In the genomic region with DNA sequence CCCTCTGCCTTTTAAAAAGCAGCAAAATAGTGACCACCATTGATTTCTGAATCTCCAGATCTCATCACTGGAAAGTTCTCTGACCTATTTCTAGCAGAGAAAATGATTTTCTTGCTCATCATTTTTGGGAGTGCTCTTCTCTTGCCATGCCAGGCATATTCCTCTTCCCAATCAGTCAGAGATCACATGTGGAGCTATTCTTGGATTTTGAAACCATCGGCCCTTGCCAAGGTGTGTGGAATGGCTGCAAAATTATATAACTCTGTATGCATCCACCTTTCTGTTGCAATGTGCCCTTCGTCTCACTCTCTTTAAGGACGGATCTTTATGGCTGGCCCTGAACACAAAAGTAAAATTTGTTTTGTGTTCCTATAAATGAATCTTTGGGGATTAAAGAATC, we compare ENCODE assay signal across 15 cellular contexts. TPM values are rescaled to one million over a fixed set of nuclear protein-coding genes. Genes with fewer than 3 reads are reported as not detected.
A peak's percentile ranks its signal among the peaks of the same experiment; 100 is the strongest.
DNase-seq lines count a peak whose midpoint lies in the region; ATAC-seq, FAIRE-seq and TF ChIP-seq lines count a peak whose summit lies in the region.
"Had no signal": no experiment of that assay in that cellular context is flagged by ENCODE, and none has a peak within 500 bp of the region (broad histone marks: within the 10 kb centered on the region; RNA-seq: fewer than 3 reads in every experiment).

No MANE protein-coding gene starts in this region.

- H3K23ac ChIP-seq in trophoblast cell (ENCODE audit: low read length): no peak overlapping the region

- intact Hi-C loops in Right ventricle myocardium superior (cut with DNase I) (loop anchor here (5.0 kb wide), 1 partner anchor 76 kb away; no protein-coding TSS in a partner anchor), left ventricle myocardium inferior (cut with micrococcal nuclease) (loop anchor here (5.0 kb wide), 1 partner anchor 81 kb away; a partner anchor contains a TSS)

- no peak overlapping the region for H2AK5ac ChIP-seq in trophoblast cell (ENCODE audit: low read length)

- no peak overlapping the region for H3K27ac Mint-ChIP-seq in HFFc6

- peaks cover 12% of the 10 kb centered on the region for H3K27me3 Mint-ChIP-seq in HFFc6 (ENCODE audit: insufficient read depth)

- H3K4me1 Mint-ChIP-seq in HFFc6 (ENCODE audit: low read depth): peaks cover 4% of the 10 kb centered on the region

- ATAC-seq in Right ventricle myocardium superior (ENCODE audit: poor library complexity): peak; percentile 75
- ATAC-seq: GM12878 had no signal

- no peak overlapping the region for H3K4me3 ChIP-seq in right atrium auricular region
- H3K4me3 ChIP-seq in left ventricle myocardium inferior: no peak overlapping the region
- H3K4me3 ChIP-seq in trophoblast cell (ENCODE audit: low read depth, low read length): no peak overlapping the region
- H3K4me3 ChIP-seq: BLaER1 treated with 17β-estradiol and CSF1 and Interleukin-3, amounts not matched to agents 10 nM and 100 nM; GM12878; HAP-1 had no signal

- H3K4me3 Mint-ChIP-seq in HFFc6: no peak overlapping the region
- H3K4me3 Mint-ChIP-seq: CD4-positive, CD25-positive, alpha-beta regulatory T cell had no signal

- no peaks in the 10 kb centered on the region for H3K79me1 ChIP-seq in trophoblast cell (ENCODE audit: low read length)

- H3K36me3 ChIP-seq in right atrium auricular region (no peaks in the 10 kb centered on the region), left ventricle myocardium inferior (no peaks in the 10 kb centered on the region), trophoblast cell (ENCODE audit: control insufficient read depth in 1 of 2, insufficient read depth in 2 of 2, low read length in 2 of 2) (no peaks in the 10 kb centered on the region)
- H3K36me3 ChIP-seq: BLaER1 treated with 17β-estradiol and CSF1 and Interleukin-3, amounts not matched to agents 10 nM and 100 nM; HAP-1 had no signal

- no peak overlapping the region for H4K91ac ChIP-seq in trophoblast cell (ENCODE audit: low read depth, low read length)

- no peaks in the 10 kb centered on the region for H3K36me3 Mint-ChIP-seq in HFFc6 (ENCODE audit: low read depth)
- H3K36me3 Mint-ChIP-seq: CD4-positive, CD25-positive, alpha-beta regulatory T cell had no signal

- no peaks in the 10 kb centered on the region for H3K9me3 ChIP-seq in right atrium auricular region
- H3K9me3 ChIP-seq in left ventricle myocardium inferior (replicated peaks): peaks cover 1% of the 10 kb centered on the region
- H3K9me3 ChIP-seq in trophoblast cell (ENCODE audit: insufficient read depth, low read depth, low read length): peaks cover 5% of the 10 kb centered on the region
- H3K9me3 ChIP-seq: HAP-1 had no signal

- H3K4ac ChIP-seq in trophoblast cell (ENCODE audit: low read depth, low read length): no peak overlapping the region

- H2BK12ac ChIP-seq in trophoblast cell (ENCODE audit: low read length): no peak overlapping the region

- no peak overlapping the region for H3K4me2 ChIP-seq in trophoblast cell (ENCODE audit: low read length)
- H3K4me2 ChIP-seq: BLaER1 treated with 17β-estradiol and CSF1 and Interleukin-3, amounts not matched to agents 10 nM and 100 nM had no signal

- no CpG with 5 or more reads among the region's 3 CpGs for WGBS in trophoblast cell (ENCODE audit: extremely low coverage, insufficient coverage, insufficient read length)

- H2BK120ac ChIP-seq in trophoblast cell (ENCODE audit: insufficient read depth, low read length, poor library complexity): no peak overlapping the region

- H3K9me3 Mint-ChIP-seq in HFFc6: no peaks in the 10 kb centered on the region

- peak overlapping the region in 1 of 2 donors; percentile 9 for H3K27ac ChIP-seq in right atrium auricular region
- peak overlapping the region; percentile 54 for H3K27ac ChIP-seq in left ventricle myocardium inferior (replicated peaks)
- H3K27ac ChIP-seq in trophoblast cell (ENCODE audit: low read depth, low read length): no peak overlapping the region
- H3K27ac ChIP-seq: BLaER1 treated with 17β-estradiol and CSF1 and Interleukin-3, amounts not matched to agents 10 nM and 100 nM had no signal

- H4K12ac ChIP-seq in trophoblast cell (ENCODE audit: low read depth, low read length): no peak overlapping the region

- H3K4me1 ChIP-seq in right atrium auricular region: no peaks in the 10 kb centered on the region
- H3K4me1 ChIP-seq in left ventricle myocardium inferior: peaks cover 14% of the 10 kb centered on the region
- H3K4me1 ChIP-seq in trophoblast cell (ENCODE audit: control insufficient read depth in 1 of 2, insufficient read depth in 2 of 2, low read length in 2 of 2): no peaks in the 10 kb centered on the region
- H3K4me1 ChIP-seq: HAP-1 had no signal

- H2BK5ac ChIP-seq in trophoblast cell (ENCODE audit: low read depth, low read length, poor library complexity): no peak overlapping the region

- H3K79me2 ChIP-seq in trophoblast cell (ENCODE audit: control insufficient read depth, insufficient read depth, low read length, poor library complexity): no peaks in the 10 kb centered on the region

- no peak for FAIRE-seq in frontal cortex (lab: Jason Lieb, UNC)
- FAIRE-seq: GM12878, H1, HTR-8/SVneo had no signal

- no peak overlapping the region for H3K14ac ChIP-seq in trophoblast cell (ENCODE audit: low read length)

- no peaks in the 10 kb centered on the region for H3K27me3 ChIP-seq in right atrium auricular region
- H3K27me3 ChIP-seq in left ventricle myocardium inferior (ENCODE audit: low read depth): no peaks in the 10 kb centered on the region
- no peaks in the 10 kb centered on the region for H3K27me3 ChIP-seq in trophoblast cell (ENCODE audit: insufficient read depth, low read length)
- H3K27me3 ChIP-seq: BLaER1 treated with 17β-estradiol and CSF1 and Interleukin-3, amounts not matched to agents 10 nM and 100 nM had no signal

- TF ChIP-seq CTCF in right atrium auricular region (IDR thresholded peaks at IDR 0.05) (no peak), left ventricle myocardium inferior (IDR thresholded peaks at IDR 0.05; ENCODE audit: borderline replicate concordance) (no peak), HFFc6 (IDR thresholded peaks at IDR 0.05) (no peak)

- no peak overlapping the region for H3K18ac ChIP-seq in trophoblast cell (ENCODE audit: low read length)

- H2AFZ ChIP-seq in trophoblast cell (ENCODE audit: insufficient read depth, low read length, poor library complexity): no peak overlapping the region

- H4K8ac ChIP-seq in trophoblast cell (ENCODE audit: low read depth, low read length): no peak overlapping the region

- peak overlapping the region; percentile 26 for H3K9ac ChIP-seq in trophoblast cell (ENCODE audit: low read length)
- H3K9ac ChIP-seq: BLaER1 treated with 17β-estradiol and CSF1 and Interleukin-3, amounts not matched to agents 10 nM and 100 nM had no signal

- DNase-seq in Right ventricle myocardium superior (no peak), right atrium auricular region (ENCODE audit: low spot score) (no peak), cerebellar cortex (ENCODE audit: low spot score) (peak; percentile 53), left ventricle myocardium inferior (no peak), trophoblast cell (no peak), frontal cortex (ENCODE audit: low spot score in 2 of 2) (no peak), DMS53 (lab: John Stamatoyannopoulos, UW) (no peak), HFFc6 (no peak)
- DNase-seq: ACHN; CD4-positive, CD25-positive, alpha-beta regulatory T cell had no signal

RNA-seq across cellular contexts. Expression of a gene that starts 25.5 kb away (rescaled TPM):
- 2,064 TPM for total RNA-seq in Right ventricle myocardium superior
- 1,000 to 10,000 TPM in 1 of 2 donors, 100 to 1,000 TPM in 1; 727 to 1,254 TPM for total RNA-seq in right atrium auricular region
- total RNA-seq in left ventricle myocardium inferior: 2,441 TPM
- polyA plus RNA-seq in trophoblast cell (2013): 272 and 278 TPM in 2 replicates
- 495 TPM for total RNA-seq in frontal cortex
- 100 to 1,000 TPM; 635 to 852 (median 715) TPM for total RNA-seq in HFFc6 (2021; fragmentation: NEBNext Ultra II Directional; extraction: Animal tissue kit (Norgen Biotek cat#: 25700))
